In genomic region chr16:85420501-85421337, GRCh38 we compare ENCODE assay signal across 8 cellular contexts.
A peak's percentile ranks its signal among the peaks of the same experiment; 100 is the strongest.
DNase-seq lines count a peak whose midpoint lies in the region; ATAC-seq and TF ChIP-seq lines count a peak whose summit lies in the region.

No MANE protein-coding gene starts in this region.

- no peak overlapping the region for H3K4me3 ChIP-seq in BLaER1
- no peak overlapping the region for H3K4me3 ChIP-seq in HCT116 (replicated peaks in 1 of 2; ENCODE audit: low read depth in 1 of 2, low read length in 2 of 2)
- H3K4me3 ChIP-seq in RWPE2 (ENCODE audit: severe bottlenecking) = no peak overlapping the region

- H3K27me3 ChIP-seq in BLaER1 (no peaks in the 10 kb centered on the region), HCT116 (ENCODE audit: insufficient read depth, low read length) (no peaks in the 10 kb centered on the region), RWPE2 (ENCODE audit: insufficient read depth, poor library complexity, severe bottlenecking) (no peaks in the 10 kb centered on the region)

- DNase-seq in HCT116 (ENCODE audit: low read depth, low spot score) = peak; percentile 49
- peak; percentile 58 for DNase-seq in RWPE2 (ENCODE audit: low spot score)
- DNase-seq in activated naive CD4-positive, alpha-beta T cell treated with Interleukin-2 at 50 U/mL for 16 hours = peak; percentile 80
- DNase-seq in left cardiac atrium = peak; percentile 68
- DNase-seq in stimulated activated CD4-positive, alpha-beta T cell treated with anti-CD3 and anti-CD28 coated beads, Interleukin-12 subunit alpha, Interleukin-12 subunit beta, amount 100 ng/mL, for 48 hours (ENCODE audit: low read depth in 2 of 3, low spot score in 1 of 3) = peak; percentile 52 to 75 (median 70)
- no peak for DNase-seq in putamen (ENCODE audit: low spot score)

- H3K9ac ChIP-seq in BLaER1 = no peak overlapping the region
- H3K9ac ChIP-seq in HCT116 (ENCODE audit: low read length) = no peak overlapping the region

- TF ChIP-seq RAD21 in HCT116 (IDR thresholded peaks at IDR 0.05; ENCODE audit: low read depth) = peak; percentile 98

- intact Hi-C loops in HCT116 (cut with micrococcal nuclease) = loop anchor here (1.0 to 10.0 kb wide), 2 partner anchors 134 to 190 kb away; no protein-coding TSS in a partner anchor
- intact Hi-C loops in left cardiac atrium (cut with DNase I) = loop anchor here (2.0 to 10.0 kb wide), 2 partner anchors 184 to 190 kb away; no protein-coding TSS in a partner anchor

- no peak overlapping the region for H2AFZ ChIP-seq in HCT116 (ENCODE audit: low read depth, low read length, poor library complexity, severe bottlenecking)

- CTCF ChIA-PET in HCT116 (lab: Charles Lee) = interaction anchor here (0.5 to 4.3 kb wide), 27 partner anchors 10 to 306 kb away, joined by 3 to 27 read pairs (median 5); partner anchors contain the start of gene GSE1

- BruUV-seq in HCT116 (replicated peaks; lab: Mats Ljungman, UMichigan) = no TSS peak

- peak; percentile 100 for TF ChIP-seq CTCF in HCT116 (IDR thresholded peaks at IDR 0.05 in 2 of 3, conservative IDR thresholded peaks at IDR 0.05 in 1 of 3; ENCODE audit: borderline replicate concordance in 1 of 3, insufficient read depth in 1 of 3, low read depth in 2 of 3, low read length in 2 of 3)
- peak; percentile 88 for TF ChIP-seq CTCF in RWPE2 (IDR thresholded peaks at IDR 0.05; ENCODE audit: poor library complexity, severe bottlenecking)

- H3K79me2 ChIP-seq in HCT116 (ENCODE audit: insufficient read depth, low read length) = no peaks in the 10 kb centered on the region

- H3K27ac ChIP-seq in BLaER1 = peak overlapping the region; percentile 16; the same call in 1 of the 2 replicates
- no peak overlapping the region for H3K27ac ChIP-seq in HCT116 (ENCODE audit: low read depth, low read length)
- H3K27ac ChIP-seq in RWPE2 (ENCODE audit: poor library complexity, severe bottlenecking) = no peak overlapping the region

- H4K20me1 ChIP-seq in BLaER1 = no peaks in the 10 kb centered on the region
- H4K20me1 ChIP-seq in HCT116 (ENCODE audit: insufficient read depth) = no peaks in the 10 kb centered on the region

- H3K4me2 ChIP-seq in BLaER1 (peak overlapping the region; percentile 54), HCT116 (ENCODE audit: low read length) (no peak overlapping the region)

- H3K9me3 ChIP-seq in BLaER1 (no peaks in the 10 kb centered on the region), HCT116 (ENCODE audit: control insufficient read depth in 1 of 2, insufficient read depth in 1 of 2, low read depth in 1 of 2, low read length in 2 of 2) (no peaks in the 10 kb centered on the region), RWPE2 (ENCODE audit: severe bottlenecking) (no peaks in the 10 kb centered on the region)

- H3K4me1 ChIP-seq in BLaER1 (peaks cover 94% of the 10 kb centered on the region), HCT116 (ENCODE audit: control insufficient read depth in 1 of 2, insufficient read depth in 2 of 2, low read length in 2 of 2) (peaks cover 8 to 16% of the 10 kb centered on the region in 2 experiments), RWPE2 (ENCODE audit: insufficient read depth, poor library complexity, severe bottlenecking) (no peaks in the 10 kb centered on the region)

- RAD21 ChIA-PET in HCT116 (lab: Charles Lee; ENCODE audit: low non-redundant PET in 1 of 2, low total read pairs in 2 of 2, uncharacterized antibody in 2 of 2, unreplicated experiment in 2 of 2) = interaction anchor here (0.8 to 1.0 kb wide), 3 partner anchors 132 to 190 kb away, joined by 3 to 4 read pairs (median 4); no protein-coding TSS in a partner anchor

- ATAC-seq in HCT116 = peak; percentile 76
- no peak; the same call in 2 of the 3 replicates for ATAC-seq in RWPE2 (ENCODE audit: low read depth)
- peak; percentile 61 to 68 for ATAC-seq in left cardiac atrium
- ATAC-seq in HG03045 (IDR thresholded peaks at IDR 0.05; ENCODE audit: unreplicated experiment) = no peak

- POLR2A ChIA-PET in HCT116 (lab: Charles Lee) = no interaction called here

- H3K36me3 ChIP-seq in BLaER1 (no peaks in the 10 kb centered on the region), HCT116 (ENCODE audit: control insufficient read depth in 1 of 2, insufficient read depth in 2 of 2, low read length in 2 of 2) (no peaks in the 10 kb centered on the region), RWPE2 (ENCODE audit: low read depth) (no peaks in the 10 kb centered on the region)

- H3K9me2 ChIP-seq in HCT116 (ENCODE audit: insufficient read depth) = no peaks in the 10 kb centered on the region

- TF ChIP-seq POLR2A in HCT116 (IDR thresholded peaks at IDR 0.05; ENCODE audit: borderline replicate concordance, extremely low read depth, insufficient read depth, insufficient read length) = no peak

TF ChIP-seq in HCT116, 20 proteins besides CTCF, POLR2A, EP300 and RAD21:
- 0 out of 2 replicates have a peak, but pooled peaks have one; percentile 25 for TF ChIP-seq POLR2AphosphoS5 (IDR thresholded peaks at IDR 0.05; ENCODE audit: low read depth, low read length)
- peak; percentile 63 for TF ChIP-seq TCF7L2 (IDR thresholded peaks at IDR 0.05; ENCODE audit: borderline replicate concordance, extremely low read depth, insufficient read depth, insufficient read length)
- TF ChIP-seq EZH2 (IDR thresholded peaks at IDR 0.05) = no peak
- TF ChIP-seq MAX (IDR thresholded peaks at IDR 0.05) = peak; percentile 89
- TF ChIP-seq JUND (IDR thresholded peaks at IDR 0.05) = no peak
- TF ChIP-seq CBX3 (IDR thresholded peaks at IDR 0.05; ENCODE audit: low read depth) = peak; percentile 100
- TF ChIP-seq YY1 (IDR thresholded peaks at IDR 0.05; ENCODE audit: extremely low read depth, insufficient replicate concordance, low read depth, low read length) = peak; percentile 86
TF ChIP-seq in HCT116: peak in this region for 5.

Comparison
In these comparisons a context has a peak if more than half of its experiments do, and no peak if none do; other contexts are left out.
1. ATAC-seq: peak in HCT116 (single experiment) and left cardiac atrium (2 of 2); none in RWPE2 (single experiment) and HG03045 (single experiment).